In genomic region chr17:42675348-42675983, GRCh38 we compare ENCODE assay signal across 8 cellular contexts. TPM values are rescaled to one million over a fixed set of nuclear protein-coding genes. Genes with fewer than 3 reads are reported as not detected.
DNase-seq lines count a peak whose midpoint lies in the region; ATAC-seq and TF ChIP-seq lines count a peak whose summit lies in the region.

No MANE protein-coding gene starts in this region.

- peak overlapping the region; percentile 88 to 95 (median 90) for H3K4me3 Mint-ChIP-seq in brain

- DNase-seq in A673 (ENCODE audit: low spot score) (no peak), HuH-7 (ENCODE audit: low spot score) (peak; percentile 40), lung (ENCODE audit: low spot score) (no peak), NOMO-1 treated with DMSO at 0.1 percent for 48 hours (lab: John Stamatoyannopoulos, UW; ENCODE audit: unreplicated experiment) (no peak)
- no peak for DNase-seq in stimulated activated CD4-positive, alpha-beta T cell treated with anti-CD3 and anti-CD28 coated beads, Interleukin-4, amount 100 ng/mL, for 1 hour
- no peak for DNase-seq in stimulated activated CD4-positive, alpha-beta T cell treated with anti-CD3 and anti-CD28 coated beads, Interleukin-4, amount 100 ng/mL, for 4 hours

- H3K27me3 ChIP-seq in A673 (replicated peaks; ENCODE audit: insufficient read depth, low read depth, low read length, poor library complexity) (no peaks in the 10 kb centered on the region), lung (ENCODE audit: control insufficient read depth, insufficient read depth) (no peaks in the 10 kb centered on the region)

- H3K27ac ChIP-seq in A673 (ENCODE audit: low read depth, low read length, poor library complexity, severe bottlenecking), result no peak overlapping the region
- H3K27ac ChIP-seq in lung (ENCODE audit: low read depth in 1 of 2, low read length in 1 of 2), result peak overlapping the region; percentile 82 to 91

- no TSS peak for BruUV-seq in A673 (replicated peaks; lab: Mats Ljungman, UMichigan)

- H3K27ac Mint-ChIP-seq in brain, result peak overlapping the region in 2 of 5 experiments; percentile 52 to 84

- H3K9me3 ChIP-seq in A673 (ENCODE audit: low read depth, low read length, poor library complexity, severe bottlenecking) (no peaks in the 10 kb centered on the region), lung (ENCODE audit: control insufficient read depth in 2 of 2, insufficient read depth in 1 of 2, low read length in 1 of 2) (no peaks in the 10 kb centered on the region)

- 2 to 3% methylated on average over 28 to 29 of the region's 29 CpGs for WGBS in lung, 2 donors

- POLR2A ChIA-PET in A673 (lab: Charles Lee; ENCODE audit: low non-redundant PET), result no interaction called here

- peaks cover 8% of the 10 kb centered on the region for H3K27me3 Mint-ChIP-seq in brain

- ATAC-seq in lung (ENCODE audit: insufficient read depth, low FRiP score), result no peak
- ATAC-seq in HG03439 (IDR thresholded peaks at IDR 0.05; ENCODE audit: unreplicated experiment), result no peak

- H3K4me1 ChIP-seq in A673 (ENCODE audit: insufficient read depth, low read length, poor library complexity, severe bottlenecking), result peaks cover 13% of the 10 kb centered on the region
- peaks cover 9 to 14% of the 10 kb centered on the region in 2 donors for H3K4me1 ChIP-seq in lung (ENCODE audit: control insufficient read depth in 2 of 2, insufficient read depth in 2 of 2, low read length in 2 of 2)

- H3K4me3 ChIP-seq in A673 (ENCODE audit: low read depth, low read length, poor library complexity, severe bottlenecking) (peak overlapping the region; percentile 77), lung (peak overlapping the region; percentile 76)

- H3K36me3 ChIP-seq in A673 (ENCODE audit: insufficient read depth, low read length, poor library complexity, severe bottlenecking) (no peaks in the 10 kb centered on the region), lung (ENCODE audit: control insufficient read depth in 2 of 2, insufficient read depth in 2 of 2, low read length in 2 of 2) (peaks cover 0 to 21% of the 10 kb centered on the region in 2 donors)

- intact Hi-C loops in A673 (cut with micrococcal nuclease; ENCODE audit: unreplicated experiment), result loop anchor here (5.0 kb wide), 1 partner anchor 98 kb away; the partner anchor contains the start of gene PSMC3IP

- H3K36me3 Mint-ChIP-seq in brain, result peaks cover 7% of the 10 kb centered on the region

- CTCF ChIA-PET in A673 (lab: Charles Lee), result no interaction called here

- no peak for TF ChIP-seq CTCF in A673 (conservative IDR thresholded peaks at IDR 0.05; ENCODE audit: low read depth, low read length)
- no peak for TF ChIP-seq CTCF in brain (conservative IDR thresholded peaks at IDR 0.05)
- TF ChIP-seq CTCF in lung (IDR thresholded peaks at IDR 0.05; ENCODE audit: control extremely low read depth, extremely low read depth), result no peak

- H3K9me3 Mint-ChIP-seq in brain, result no peaks in the 10 kb centered on the region

- peaks cover 44% of the 10 kb centered on the region for H3K4me1 Mint-ChIP-seq in brain

RNA-seq across cellular contexts. Expression of gene PLEKHH3, which starts 1.3 kb away (rescaled TPM):
- total RNA-seq in A673 (2021) (11.9 and 16.8 TPM in 2 replicates), lung (10 to 100 TPM; 23.9 to 30.2 TPM)
- polyA plus RNA-seq in brain (ENCODE audit: insufficient read depth, low read depth, low replicate concordance) (38.5 TPM), lung (10 to 100 TPM; 21.2 to 22.0 TPM)

RNA-seq across cellular contexts. Expression of gene CCR10, which starts 6.2 kb away (rescaled TPM):
- 0.52 and 0.55 TPM in 2 replicates for total RNA-seq in A673 (2021)
- 3.1 TPM for polyA plus RNA-seq in brain (ENCODE audit: insufficient read depth, low read depth, low replicate concordance)
- total RNA-seq in lung, result 1 to 10 TPM in 1 of 2 donors, under 1 TPM in 1; 1.00 to 1.9 TPM
- 1 to 10 TPM in 1 of 2 donors, under 1 TPM in 1; 0.55 to 3.1 TPM for polyA plus RNA-seq in lung

RNA-seq across cellular contexts. Expression of gene CNTNAP1, which starts 6.9 kb away (rescaled TPM):
- 5.6 and 6.7 TPM in 2 replicates for total RNA-seq in A673 (2021)
- 20.0 TPM for polyA plus RNA-seq in brain (ENCODE audit: insufficient read depth, low read depth, low replicate concordance)
- total RNA-seq in lung, result 10 to 100 TPM in 1 of 2 donors, 1 to 10 TPM in 1; 9.9 to 12.5 TPM
- 1 to 10 TPM; 2.9 to 5.4 TPM for polyA plus RNA-seq in lung

RNA-seq across cellular contexts. Expression of gene TUBG2, which starts 16.4 kb away (rescaled TPM):
- total RNA-seq in A673 (2021) (14.6 and 19.2 TPM in 2 replicates), lung (10 to 100 TPM; 13.0 to 22.0 TPM)
- polyA plus RNA-seq in brain (ENCODE audit: insufficient read depth, low read depth, low replicate concordance) (65.3 TPM), lung (10 to 100 TPM in 1 of 2 donors, 1 to 10 TPM in 1; 6.9 to 10.5 TPM)
